Comparison of ENCODE assay signal across 10 cellular contexts in the genomic region with DNA sequence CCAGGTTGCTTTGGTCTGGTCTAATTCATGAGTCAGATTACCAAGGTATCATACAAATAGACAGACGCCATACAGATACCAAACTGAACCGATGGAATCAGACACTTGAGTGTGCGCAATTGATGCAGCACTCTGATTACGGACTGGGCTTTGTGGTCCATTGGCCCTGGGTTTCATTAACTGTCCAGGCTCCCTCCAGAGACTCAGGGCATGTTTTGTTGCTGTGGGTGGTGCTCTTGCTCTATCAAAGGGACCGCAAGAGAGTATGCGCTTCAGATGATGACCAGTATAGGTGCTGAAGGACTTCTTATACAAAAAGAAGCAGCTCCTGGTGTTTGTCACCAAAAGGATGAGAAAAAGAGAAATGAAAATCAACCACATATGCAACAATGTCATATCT. TPM values are rescaled to one million over a fixed set of nuclear protein-coding genes. Genes with fewer than 3 reads are reported as not detected.
DNase-seq lines count a peak whose midpoint lies in the region; ATAC-seq and TF ChIP-seq lines count a peak whose summit lies in the region.
"Had no signal": no experiment of that assay in that cellular context is flagged by ENCODE, and none has a peak within 500 bp of the region (broad histone marks: within the 10 kb centered on the region; RNA-seq: fewer than 3 reads in every experiment).

No MANE protein-coding gene starts in this region.

- DNase-seq in Calu3 (no peak), NB4 (ENCODE audit: low read depth) (peak; percentile 45), NCI-H1092 treated with DMSO at 0.1 percent for 48 hours (lab: John Stamatoyannopoulos, UW) (no peak), uterus (no peak)
- DNase-seq: GF-D8 had no signal

- TF ChIP-seq CTCF in Calu3 (IDR thresholded peaks at IDR 0.05; ENCODE audit: unreplicated experiment) (no peak), NB4 (IDR thresholded peaks at IDR 0.05; ENCODE audit: low read depth, low read length) (no peak), uterus (IDR thresholded peaks at IDR 0.05) (no peak)

- no peaks in the 10 kb centered on the region for H3K36me3 Mint-ChIP-seq in Calu3 (ENCODE audit: insufficient read depth, unreplicated experiment)
- H3K36me3 Mint-ChIP-seq in dendritic cell treated with granulocyte-macrophage colony-stimulating factor and Interleukin-4, amounts not matched to agents 40 ng/mL and 50 ng/mL, for 4 days (ENCODE audit: low read depth) = no peaks in the 10 kb centered on the region
- H3K36me3 Mint-ChIP-seq: natural killer cell had no signal

- H3K27me3 Mint-ChIP-seq in Calu3 (ENCODE audit: unreplicated experiment) = no peaks in the 10 kb centered on the region
- no peaks in the 10 kb centered on the region for H3K27me3 Mint-ChIP-seq in dendritic cell treated with granulocyte-macrophage colony-stimulating factor and Interleukin-4, amounts not matched to agents 40 ng/mL and 50 ng/mL, for 4 days

- no peaks in the 10 kb centered on the region for H3K36me3 ChIP-seq in uterus

- no peaks in the 10 kb centered on the region for H3K4me1 ChIP-seq in uterus

- H3K9me3 Mint-ChIP-seq in Calu3 (ENCODE audit: low read depth, unreplicated experiment) = no peaks in the 10 kb centered on the region
- H3K9me3 Mint-ChIP-seq in dendritic cell treated with granulocyte-macrophage colony-stimulating factor and Interleukin-4, amounts not matched to agents 40 ng/mL and 50 ng/mL, for 4 days = no peaks in the 10 kb centered on the region
- H3K9me3 Mint-ChIP-seq: natural killer cell had no signal

- CTCF ChIA-PET in Calu3 (lab: Charles Lee) = interaction anchor here (0.6 to 4.5 kb wide), 22 partner anchors 26 to 868 kb away, joined by 3 to 45 read pairs (median 4); a partner anchor contains a TSS

- peaks cover 25% of the 10 kb centered on the region for H3K4me1 Mint-ChIP-seq in Calu3 (ENCODE audit: low read depth, unreplicated experiment)
- peaks cover 24% of the 10 kb centered on the region for H3K4me1 Mint-ChIP-seq in dendritic cell treated with granulocyte-macrophage colony-stimulating factor and Interleukin-4, amounts not matched to agents 40 ng/mL and 50 ng/mL, for 4 days (ENCODE audit: low read depth)
- H3K4me1 Mint-ChIP-seq: natural killer cell had no signal

- no peaks in the 10 kb centered on the region for H3K27me3 ChIP-seq in uterus

- H3K27ac ChIP-seq in uterus = no peak overlapping the region

- intact Hi-C loops in Calu3 (cut with micrococcal nuclease; ENCODE audit: unreplicated experiment) (loop anchor here (1.0 to 10.0 kb wide), 7 partner anchors 53 to 865 kb away; no protein-coding TSS in a partner anchor), uterus (cut with DNase I; ENCODE audit: low total_unique reads) (no loop called here)
- intact Hi-C loops in dendritic cell treated with granulocyte-macrophage colony-stimulating factor and Interleukin-4, amounts not matched to agents 40 ng/mL and 50 ng/mL, for 4 days (cut with micrococcal nuclease) = loop anchor here (1.0 to 10.0 kb wide), 4 partner anchors 195 to 867 kb away; no protein-coding TSS in a partner anchor

- no peaks in the 10 kb centered on the region for H3K9me3 ChIP-seq in uterus

- H3K4me3 Mint-ChIP-seq in Calu3 (ENCODE audit: low read depth, unreplicated experiment) = no peak overlapping the region
- H3K4me3 Mint-ChIP-seq in dendritic cell treated with granulocyte-macrophage colony-stimulating factor and Interleukin-4, amounts not matched to agents 40 ng/mL and 50 ng/mL, for 4 days = no peak overlapping the region
- H3K4me3 Mint-ChIP-seq: natural killer cell had no signal

- no peak overlapping the region for H3K4me3 ChIP-seq in NB4 (ENCODE audit: low read depth, low read length)
- no peak overlapping the region for H3K4me3 ChIP-seq in uterus

- ATAC-seq in GM18858 (IDR thresholded peaks at IDR 0.05; ENCODE audit: unreplicated experiment) (peak; percentile 10), GM18505 (IDR thresholded peaks at IDR 0.05; ENCODE audit: unreplicated experiment) (no peak), HG02840 (IDR thresholded peaks at IDR 0.05; ENCODE audit: low FRiP score, unreplicated experiment) (no peak)

- no peak for TF ChIP-seq POLR2A in NB4 (IDR thresholded peaks at IDR 0.05; ENCODE audit: extremely low read depth, insufficient read length)
- no peak for TF ChIP-seq POLR2A in GM18505 (IDR thresholded peaks at IDR 0.05; ENCODE audit: borderline replicate concordance, extremely low read depth, insufficient read depth, insufficient read length)
- TF ChIP-seq POLR2A in uterus (IDR thresholded peaks at IDR 0.05) = no peak

- no TSS peak for BruUV-seq in Calu3 (replicated peaks; lab: Mats Ljungman, UMichigan)

- H3K27ac Mint-ChIP-seq in Calu3 (ENCODE audit: unreplicated experiment) = peak overlapping the region; percentile 81
- peak overlapping the region; percentile 28 for H3K27ac Mint-ChIP-seq in dendritic cell treated with granulocyte-macrophage colony-stimulating factor and Interleukin-4, amounts not matched to agents 40 ng/mL and 50 ng/mL, for 4 days
- H3K27ac Mint-ChIP-seq: natural killer cell had no signal

RNA-seq across cellular contexts. Expression of a gene that starts 36.9 kb away (rescaled TPM):
- total RNA-seq in Calu3 (2022) (not detected in 2 replicates), uterus (under 1 TPM in 1 of 4 donors, not detected in 3; 0.55 TPM)
